ENCODE assay signal across 1 cellular context in genomic region chr7:118496138-118496644, GRCh38.
TF ChIP-seq lines count a peak whose summit lies in the region.

No MANE protein-coding gene starts in this region.

TF ChIP-seq in HCT116, 20 proteins besides CTCF, POLR2A, EP300 and RAD21 (continued from another document):
- no peak for TF ChIP-seq SP1 (IDR thresholded peaks at IDR 0.05; ENCODE audit: low read depth)
- no peak for TF ChIP-seq SIN3A (IDR thresholded peaks at IDR 0.05; ENCODE audit: low read depth)
- no peak for TF ChIP-seq EZH2 (IDR thresholded peaks at IDR 0.05)
- TF ChIP-seq, protein P1, sequence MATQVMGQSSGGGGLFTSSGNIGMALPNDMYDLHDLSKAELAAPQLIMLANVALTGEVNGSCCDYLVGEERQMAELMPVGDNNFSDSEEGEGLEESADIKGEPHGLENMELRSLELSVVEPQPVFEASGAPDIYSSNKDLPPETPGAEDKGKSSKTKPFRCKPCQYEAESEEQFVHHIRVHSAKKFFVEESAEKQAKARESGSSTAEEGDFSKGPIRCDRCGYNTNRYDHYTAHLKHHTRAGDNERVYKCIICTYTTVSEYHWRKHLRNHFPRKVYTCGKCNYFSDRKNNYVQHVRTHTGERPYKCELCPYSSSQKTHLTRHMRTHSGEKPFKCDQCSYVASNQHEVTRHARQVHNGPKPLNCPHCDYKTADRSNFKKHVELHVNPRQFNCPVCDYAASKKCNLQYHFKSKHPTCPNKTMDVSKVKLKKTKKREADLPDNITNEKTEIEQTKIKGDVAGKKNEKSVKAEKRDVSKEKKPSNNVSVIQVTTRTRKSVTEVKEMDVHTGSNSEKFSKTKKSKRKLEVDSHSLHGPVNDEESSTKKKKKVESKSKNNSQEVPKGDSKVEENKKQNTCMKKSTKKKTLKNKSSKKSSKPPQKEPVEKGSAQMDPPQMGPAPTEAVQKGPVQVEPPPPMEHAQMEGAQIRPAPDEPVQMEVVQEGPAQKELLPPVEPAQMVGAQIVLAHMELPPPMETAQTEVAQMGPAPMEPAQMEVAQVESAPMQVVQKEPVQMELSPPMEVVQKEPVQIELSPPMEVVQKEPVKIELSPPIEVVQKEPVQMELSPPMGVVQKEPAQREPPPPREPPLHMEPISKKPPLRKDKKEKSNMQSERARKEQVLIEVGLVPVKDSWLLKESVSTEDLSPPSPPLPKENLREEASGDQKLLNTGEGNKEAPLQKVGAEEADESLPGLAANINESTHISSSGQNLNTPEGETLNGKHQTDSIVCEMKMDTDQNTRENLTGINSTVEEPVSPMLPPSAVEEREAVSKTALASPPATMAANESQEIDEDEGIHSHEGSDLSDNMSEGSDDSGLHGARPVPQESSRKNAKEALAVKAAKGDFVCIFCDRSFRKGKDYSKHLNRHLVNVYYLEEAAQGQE (IDR thresholded peaks at IDR 0.05; ENCODE audit: low read depth) = no peak
- TF ChIP-seq CBX3 (IDR thresholded peaks at IDR 0.05; ENCODE audit: low read depth) = no peak
- TF ChIP-seq TCF7L2 (IDR thresholded peaks at IDR 0.05; ENCODE audit: borderline replicate concordance, extremely low read depth, insufficient read depth, insufficient read length) = no peak
